1 cellular context compared by ENCODE assay signal in the genomic region with DNA sequence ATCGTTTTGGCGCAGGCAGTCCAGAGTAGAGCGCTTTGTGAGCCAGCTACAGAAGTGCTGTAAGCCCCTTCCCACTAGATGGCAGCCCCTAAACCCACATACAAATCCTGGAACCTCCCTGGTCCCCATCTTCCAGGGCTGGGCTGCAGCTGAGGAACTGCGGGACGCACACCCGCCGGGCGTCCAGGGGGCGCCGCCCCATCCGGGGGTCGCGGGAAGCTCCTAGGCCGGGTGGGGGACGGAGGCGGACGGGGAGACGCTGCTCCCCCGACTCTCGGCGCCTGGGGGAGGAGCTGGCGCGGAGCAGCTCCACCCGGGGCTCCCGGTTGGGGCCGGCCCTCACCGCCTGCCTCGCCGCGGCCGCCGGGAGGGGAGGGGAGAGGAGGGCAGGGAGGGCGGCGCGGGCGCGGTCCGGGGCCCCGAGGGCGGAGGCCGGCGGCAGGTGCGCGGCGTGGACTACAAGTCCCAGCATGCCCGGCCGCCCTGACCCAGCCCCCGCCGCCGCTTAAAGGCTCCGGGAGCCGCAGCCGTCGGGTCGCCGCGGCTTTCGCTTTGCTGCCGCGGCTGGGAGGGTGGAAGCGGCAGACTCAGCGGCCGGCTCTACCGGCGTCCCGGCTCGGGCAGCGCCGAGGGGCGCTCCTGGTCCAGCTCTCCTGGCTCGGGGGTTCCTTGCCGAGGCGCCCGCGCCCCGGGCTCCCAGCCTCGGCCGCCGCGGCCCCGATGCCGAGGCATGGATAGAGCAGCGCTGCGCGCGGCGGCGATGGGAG.
TF ChIP-seq lines count a peak whose summit lies in the region.

A gene (plus strand): TSS at position 535 of the 767 bp plus-strand sequence. CDS start 196 bp downstream, at position 731.

TF ChIP-seq in HepG2, 621 proteins besides CTCF, POLR2A, EP300 and RAD21 (continued from another document and continues in another):
- TF ChIP-seq ZNF567 (CRISPR knock-in tag; IDR thresholded peaks at IDR 0.05; ENCODE audit: borderline replicate concordance) (no peak), MXD4 (CRISPR knock-in tag; IDR thresholded peaks at IDR 0.05) (no peak), DMAP1 (CRISPR knock-in tag; IDR thresholded peaks at IDR 0.05) (no peak), CBFB (CRISPR knock-in tag; IDR thresholded peaks at IDR 0.05) (no peak), AKAP8 (CRISPR knock-in tag; IDR thresholded peaks at IDR 0.05) (no peak), MIXL1 (CRISPR knock-in tag; IDR thresholded peaks at IDR 0.05) (no peak), MTA3 (CRISPR knock-in tag; IDR thresholded peaks at IDR 0.05) (no peak), ZNF556 (CRISPR knock-in tag; IDR thresholded peaks at IDR 0.05; ENCODE audit: borderline replicate concordance) (no peak; the same call in 1 of the 2 replicates), ZNF768 (CRISPR knock-in tag; IDR thresholded peaks at IDR 0.05) (no peak), ZBTB20 (CRISPR knock-in tag; IDR thresholded peaks at IDR 0.05; ENCODE audit: borderline replicate concordance, low read depth) (no peak), ASH2L (IDR thresholded peaks at IDR 0.05; ENCODE audit: insufficient read length, low read depth, low read length) (peak; percentile 79), HOXA9 (CRISPR knock-in tag; IDR thresholded peaks at IDR 0.05; ENCODE audit: borderline replicate concordance) (no peak), ZNF34 (CRISPR knock-in tag; IDR thresholded peaks at IDR 0.05; ENCODE audit: borderline replicate concordance) (no peak), MEIS1 (CRISPR knock-in tag; IDR thresholded peaks at IDR 0.05; ENCODE audit: borderline replicate concordance) (no peak), YY1 (IDR thresholded peaks at IDR 0.05; ENCODE audit: insufficient read depth, insufficient replicate concordance, low read depth, low read length) (no peak), LCORL (IDR thresholded peaks at IDR 0.05) (no peak), LCORL (CRISPR knock-in tag; IDR thresholded peaks at IDR 0.05) (no peak), ZFP36 (IDR thresholded peaks at IDR 0.05; ENCODE audit: borderline replicate concordance, low read depth, low read length, partially characterized antibody) (no peak), CHD2 (IDR thresholded peaks at IDR 0.05; ENCODE audit: low read depth, low read length) (no peak), TBX2 (CRISPR knock-in tag; IDR thresholded peaks at IDR 0.05; ENCODE audit: borderline replicate concordance) (no peak), ZNF432 (CRISPR knock-in tag; IDR thresholded peaks at IDR 0.05; ENCODE audit: borderline replicate concordance) (no peak), BHLHE40 (IDR thresholded peaks at IDR 0.05; ENCODE audit: low read length) (no peak), CHCHD3 (CRISPR knock-in tag; IDR thresholded peaks at IDR 0.05) (no peak), SMAD3 (CRISPR knock-in tag; IDR thresholded peaks at IDR 0.05) (no peak)
- TF ChIP-seq, protein P1, sequence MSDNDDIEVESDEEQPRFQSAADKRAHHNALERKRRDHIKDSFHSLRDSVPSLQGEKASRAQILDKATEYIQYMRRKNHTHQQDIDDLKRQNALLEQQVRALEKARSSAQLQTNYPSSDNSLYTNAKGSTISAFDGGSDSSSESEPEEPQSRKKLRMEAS (IDR thresholded peaks at IDR 0.05) = peak; percentile 44; the same call in 1 of the 2 replicates
- TF ChIP-seq, protein P2, sequence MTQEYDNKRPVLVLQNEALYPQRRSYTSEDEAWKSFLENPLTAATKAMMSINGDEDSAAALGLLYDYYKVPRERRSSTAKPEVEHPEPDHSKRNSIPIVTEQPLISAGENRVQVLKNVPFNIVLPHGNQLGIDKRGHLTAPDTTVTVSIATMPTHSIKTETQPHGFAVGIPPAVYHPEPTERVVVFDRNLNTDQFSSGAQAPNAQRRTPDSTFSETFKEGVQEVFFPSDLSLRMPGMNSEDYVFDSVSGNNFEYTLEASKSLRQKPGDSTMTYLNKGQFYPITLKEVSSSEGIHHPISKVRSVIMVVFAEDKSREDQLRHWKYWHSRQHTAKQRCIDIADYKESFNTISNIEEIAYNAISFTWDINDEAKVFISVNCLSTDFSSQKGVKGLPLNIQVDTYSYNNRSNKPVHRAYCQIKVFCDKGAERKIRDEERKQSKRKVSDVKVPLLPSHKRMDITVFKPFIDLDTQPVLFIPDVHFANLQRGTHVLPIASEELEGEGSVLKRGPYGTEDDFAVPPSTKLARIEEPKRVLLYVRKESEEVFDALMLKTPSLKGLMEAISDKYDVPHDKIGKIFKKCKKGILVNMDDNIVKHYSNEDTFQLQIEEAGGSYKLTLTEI (CRISPR knock-in tag; conservative IDR thresholded peaks at IDR 0.05) = no peak
- TF ChIP-seq, protein P3, sequence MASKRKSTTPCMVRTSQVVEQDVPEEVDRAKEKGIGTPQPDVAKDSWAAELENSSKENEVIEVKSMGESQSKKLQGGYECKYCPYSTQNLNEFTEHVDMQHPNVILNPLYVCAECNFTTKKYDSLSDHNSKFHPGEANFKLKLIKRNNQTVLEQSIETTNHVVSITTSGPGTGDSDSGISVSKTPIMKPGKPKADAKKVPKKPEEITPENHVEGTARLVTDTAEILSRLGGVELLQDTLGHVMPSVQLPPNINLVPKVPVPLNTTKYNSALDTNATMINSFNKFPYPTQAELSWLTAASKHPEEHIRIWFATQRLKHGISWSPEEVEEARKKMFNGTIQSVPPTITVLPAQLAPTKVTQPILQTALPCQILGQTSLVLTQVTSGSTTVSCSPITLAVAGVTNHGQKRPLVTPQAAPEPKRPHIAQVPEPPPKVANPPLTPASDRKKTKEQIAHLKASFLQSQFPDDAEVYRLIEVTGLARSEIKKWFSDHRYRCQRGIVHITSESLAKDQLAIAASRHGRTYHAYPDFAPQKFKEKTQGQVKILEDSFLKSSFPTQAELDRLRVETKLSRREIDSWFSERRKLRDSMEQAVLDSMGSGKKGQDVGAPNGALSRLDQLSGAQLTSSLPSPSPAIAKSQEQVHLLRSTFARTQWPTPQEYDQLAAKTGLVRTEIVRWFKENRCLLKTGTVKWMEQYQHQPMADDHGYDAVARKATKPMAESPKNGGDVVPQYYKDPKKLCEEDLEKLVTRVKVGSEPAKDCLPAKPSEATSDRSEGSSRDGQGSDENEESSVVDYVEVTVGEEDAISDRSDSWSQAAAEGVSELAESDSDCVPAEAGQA (IDR thresholded peaks at IDR 0.05; ENCODE audit: low read depth) = no peak
- TF ChIP-seq, protein P3 (CRISPR knock-in tag; IDR thresholded peaks at IDR 0.05; ENCODE audit: borderline replicate concordance) = no peak
- TF ChIP-seq, protein P4, sequence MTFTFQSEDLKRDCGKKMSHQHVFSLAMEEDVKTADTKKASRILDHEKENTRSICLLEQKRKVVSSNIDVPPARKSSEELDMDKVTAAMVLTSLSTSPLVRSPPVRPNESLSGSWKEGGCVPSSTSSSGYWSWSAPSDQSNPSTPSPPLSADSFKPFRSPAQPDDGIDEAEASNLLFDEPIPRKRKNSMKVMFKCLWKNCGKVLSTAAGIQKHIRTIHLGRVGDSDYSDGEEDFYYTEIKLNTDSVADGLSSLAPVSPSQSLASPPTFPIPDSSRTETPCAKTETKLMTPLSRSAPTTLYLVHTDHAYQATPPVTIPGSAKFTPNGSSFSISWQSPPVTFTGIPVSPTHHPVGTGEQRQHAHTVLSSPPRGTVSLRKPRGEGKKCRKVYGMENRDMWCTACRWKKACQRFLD (CRISPR knock-in tag; IDR thresholded peaks at IDR 0.05; ENCODE audit: borderline replicate concordance) = no peak
- TF ChIP-seq, protein P5, sequence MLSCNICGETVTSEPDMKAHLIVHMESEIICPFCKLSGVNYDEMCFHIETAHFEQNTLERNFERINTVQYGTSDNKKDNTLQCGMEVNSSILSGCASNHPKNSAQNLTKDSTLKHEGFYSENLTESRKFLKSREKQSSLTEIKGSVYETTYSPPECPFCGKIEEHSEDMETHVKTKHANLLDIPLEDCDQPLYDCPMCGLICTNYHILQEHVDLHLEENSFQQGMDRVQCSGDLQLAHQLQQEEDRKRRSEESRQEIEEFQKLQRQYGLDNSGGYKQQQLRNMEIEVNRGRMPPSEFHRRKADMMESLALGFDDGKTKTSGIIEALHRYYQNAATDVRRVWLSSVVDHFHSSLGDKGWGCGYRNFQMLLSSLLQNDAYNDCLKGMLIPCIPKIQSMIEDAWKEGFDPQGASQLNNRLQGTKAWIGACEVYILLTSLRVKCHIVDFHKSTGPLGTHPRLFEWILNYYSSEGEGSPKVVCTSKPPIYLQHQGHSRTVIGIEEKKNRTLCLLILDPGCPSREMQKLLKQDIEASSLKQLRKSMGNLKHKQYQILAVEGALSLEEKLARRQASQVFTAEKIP (CRISPR knock-in tag; IDR thresholded peaks at IDR 0.05; ENCODE audit: borderline replicate concordance) = no peak
- TF ChIP-seq, protein P6, sequence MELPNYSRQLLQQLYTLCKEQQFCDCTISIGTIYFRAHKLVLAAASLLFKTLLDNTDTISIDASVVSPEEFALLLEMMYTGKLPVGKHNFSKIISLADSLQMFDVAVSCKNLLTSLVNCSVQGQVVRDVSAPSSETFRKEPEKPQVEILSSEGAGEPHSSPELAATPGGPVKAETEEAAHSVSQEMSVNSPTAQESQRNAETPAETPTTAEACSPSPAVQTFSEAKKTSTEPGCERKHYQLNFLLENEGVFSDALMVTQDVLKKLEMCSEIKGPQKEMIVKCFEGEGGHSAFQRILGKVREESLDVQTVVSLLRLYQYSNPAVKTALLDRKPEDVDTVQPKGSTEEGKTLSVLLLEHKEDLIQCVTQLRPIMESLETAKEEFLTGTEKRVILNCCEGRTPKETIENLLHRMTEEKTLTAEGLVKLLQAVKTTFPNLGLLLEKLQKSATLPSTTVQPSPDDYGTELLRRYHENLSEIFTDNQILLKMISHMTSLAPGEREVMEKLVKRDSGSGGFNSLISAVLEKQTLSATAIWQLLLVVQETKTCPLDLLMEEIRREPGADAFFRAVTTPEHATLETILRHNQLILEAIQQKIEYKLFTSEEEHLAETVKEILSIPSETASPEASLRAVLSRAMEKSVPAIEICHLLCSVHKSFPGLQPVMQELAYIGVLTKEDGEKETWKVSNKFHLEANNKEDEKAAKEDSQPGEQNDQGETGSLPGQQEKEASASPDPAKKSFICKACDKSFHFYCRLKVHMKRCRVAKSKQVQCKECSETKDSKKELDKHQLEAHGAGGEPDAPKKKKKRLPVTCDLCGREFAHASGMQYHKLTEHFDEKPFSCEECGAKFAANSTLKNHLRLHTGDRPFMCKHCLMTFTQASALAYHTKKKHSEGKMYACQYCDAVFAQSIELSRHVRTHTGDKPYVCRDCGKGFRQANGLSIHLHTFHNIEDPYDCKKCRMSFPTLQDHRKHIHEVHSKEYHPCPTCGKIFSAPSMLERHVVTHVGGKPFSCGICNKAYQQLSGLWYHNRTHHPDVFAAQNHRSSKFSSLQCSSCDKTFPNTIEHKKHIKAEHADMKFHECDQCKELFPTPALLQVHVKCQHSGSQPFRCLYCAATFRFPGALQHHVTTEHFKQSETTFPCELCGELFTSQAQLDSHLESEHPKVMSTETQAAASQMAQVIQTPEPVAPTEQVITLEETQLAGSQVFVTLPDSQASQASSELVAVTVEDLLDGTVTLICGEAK (IDR thresholded peaks at IDR 0.05) = no peak
- TF ChIP-seq, protein P6 (CRISPR knock-in tag; IDR thresholded peaks at IDR 0.05) = no peak
- TF ChIP-seq, protein P7, sequence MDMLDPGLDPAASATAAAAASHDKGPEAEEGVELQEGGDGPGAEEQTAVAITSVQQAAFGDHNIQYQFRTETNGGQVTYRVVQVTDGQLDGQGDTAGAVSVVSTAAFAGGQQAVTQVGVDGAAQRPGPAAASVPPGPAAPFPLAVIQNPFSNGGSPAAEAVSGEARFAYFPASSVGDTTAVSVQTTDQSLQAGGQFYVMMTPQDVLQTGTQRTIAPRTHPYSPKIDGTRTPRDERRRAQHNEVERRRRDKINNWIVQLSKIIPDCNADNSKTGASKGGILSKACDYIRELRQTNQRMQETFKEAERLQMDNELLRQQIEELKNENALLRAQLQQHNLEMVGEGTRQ (IDR thresholded peaks at IDR 0.05; ENCODE audit: low read depth, low read length) = no peak
- TF ChIP-seq, protein P7 (CRISPR knock-in tag; IDR thresholded peaks at IDR 0.05; ENCODE audit: borderline replicate concordance) = no peak
